Comparison of ENCODE assay signal across 26 cellular contexts in genomic region chr4:14504162-14504561, GRCh38.
"Had no signal": no experiment of that assay in that cellular context is flagged by ENCODE, and none has a peak within 500 bp of the region (broad histone marks: within the 10 kb centered on the region; RNA-seq: fewer than 3 reads in every experiment).

No MANE protein-coding gene starts in this region.

- H3K4me3 ChIP-seq: stomach, suprapubic skin, testis, thoracic aorta, thyroid gland, tibial artery, tibial nerve, transverse colon, upper lobe of left lung, upper lobe of right lung, uterus, vagina had no signal

- H3K9me3 ChIP-seq: suprapubic skin, testis, thyroid gland, transverse colon, upper lobe of left lung, upper lobe of right lung, uterus, vagina had no signal

- H3K27me3 ChIP-seq: stomach, suprapubic skin, testis, thyroid gland, tibial artery, tibial nerve, transverse colon, upper lobe of left lung, upper lobe of right lung, uterus, vagina had no signal

- H3K36me3 ChIP-seq: stomach, suprapubic skin, thoracic aorta, thyroid gland, tibial artery, tibial nerve, transverse colon, upper lobe of left lung, upper lobe of right lung, uterus, vagina had no signal

- H3K27ac ChIP-seq: stomach, suprapubic skin, testis, thoracic aorta, thyroid gland, tibial artery, tibial nerve, transverse colon, upper lobe of left lung, upper lobe of right lung, uterus, vagina had no signal

- DNase-seq: stimulated activated CD4-positive, alpha-beta T cell treated with anti-CD3 and anti-CD28 coated beads, Interleukin-2, amount 100 ng/mL, for 48 hours; stimulated activated CD4-positive, alpha-beta T cell treated with anti-CD3 and anti-CD28 coated beads, Interleukin-4, amount 100 ng/mL, for 1 hour; stimulated activated CD4-positive, alpha-beta T cell treated with anti-CD3 and anti-CD28 coated beads, Interleukin-4, amount 100 ng/mL, for 24 hours; stimulated activated CD4-positive, alpha-beta T cell treated with anti-CD3 and anti-CD28 coated beads, Interleukin-4, amount 100 ng/mL, for 4 hours; stimulated activated CD8-positive, alpha-beta memory T cell treated with anti-CD3 and anti-CD28 coated beads, Interleukin-4, amount 100 ng/mL, for 48 hours; stimulated activated naive B cell treated with anti-CD40 and anti-IgM and Interleukin-4, amounts not matched to agents 10 μg/mL and 1 μg/mL and 100 μg/mL, for 72 hours; stimulated activated naive CD4-positive, alpha-beta T cell; stimulated activated naive CD4-positive, alpha-beta T cell treated with Interleukin-2 at 50 U/mL for 16 hours; stimulated activated naive CD8-positive, alpha-beta T cell treated with anti-CD3 and anti-CD28 coated beads, Interleukin-15, amount 100 ng/mL, for 72 hours; stimulated activated naive CD8-positive, alpha-beta T cell treated with anti-CD3 and anti-CD28 coated beads, Interleukin-15, Interleukin-2, amounts not matched to agents 100 U/mL and 50 U/mL, for 24 hours; stomach; substantia nigra; testis; thyroid gland; tibial artery; transverse colon; trophoblast cell; upper lobe of left lung; upper lobe of right lung; uterus had no signal

- H3K4me1 ChIP-seq: stomach, suprapubic skin, testis, thyroid gland, tibial artery, tibial nerve, transverse colon, upper lobe of left lung, upper lobe of right lung, uterus, vagina had no signal

- ATAC-seq: stimulated activated effector memory CD8-positive, alpha-beta T cell treated with anti-CD3 and anti-CD28 coated beads, Interleukin-12 subunit alpha, Interleukin-12 subunit beta, amount 100 ng/mL, for 72 hours; stimulated activated memory B cell treated with anti-CD40 and anti-IgM and Interleukin-4, amounts not matched to agents 10 μg/mL and 1 μg/mL and 100 μg/mL, for 72 hours; stimulated activated naive B cell treated with anti-CD40 and anti-IgM and Interleukin-4, amounts not matched to agents 10 μg/mL and 1 μg/mL and 100 μg/mL, for 72 hours; stimulated activated naive CD8-positive, alpha-beta T cell treated with anti-CD3 and anti-CD28 coated beads, Interleukin-15, amount 100 ng/mL, for 72 hours; stimulated activated naive CD8-positive, alpha-beta T cell treated with anti-CD3 and anti-CD28 coated beads, Interleukin-15, Interleukin-2, amounts not matched to agents 100 U/mL and 50 U/mL, for 24 hours; upper lobe of right lung had no signal
